Comparison of ENCODE assay signal across 1 cellular context in the genomic region with DNA sequence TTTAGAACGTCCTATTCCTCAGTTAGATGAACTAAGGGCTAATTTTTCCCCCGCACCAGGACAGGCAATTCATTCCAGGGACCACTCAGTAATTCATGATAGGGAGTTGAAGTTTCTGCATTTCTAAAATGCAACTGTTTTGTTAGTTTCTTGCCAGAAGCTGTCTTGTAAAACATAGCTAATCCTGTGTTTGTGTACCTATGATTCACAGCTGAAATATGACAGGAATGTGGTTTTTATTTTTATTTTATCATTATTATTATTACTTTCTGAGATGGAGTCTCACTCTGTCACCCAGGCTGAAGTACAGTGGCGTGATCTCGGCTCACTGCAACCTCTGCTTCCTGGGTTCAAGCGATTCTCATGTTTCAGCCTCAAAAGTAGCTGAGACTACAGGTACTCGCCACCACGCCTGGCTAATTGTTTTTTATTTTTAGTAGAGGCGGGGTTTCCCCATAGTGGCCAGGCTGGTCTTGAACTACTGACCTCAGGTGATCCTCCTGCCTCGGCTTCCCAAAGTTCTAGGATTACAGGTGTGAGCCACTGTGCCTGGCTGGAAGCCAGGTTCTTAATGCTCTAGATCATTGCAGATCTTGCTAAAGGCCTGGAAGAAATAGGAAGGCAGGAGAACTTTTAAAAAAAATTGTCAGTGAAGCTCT.
TF ChIP-seq lines count a peak whose summit lies in the region.

No MANE protein-coding gene starts in this region.

TF ChIP-seq in SK-N-SH treated with all-trans-retinoic acid at 6 μM for 48 hours, 23 proteins besides CTCF, POLR2A, EP300 and RAD21 (continued from another document):
- TF ChIP-seq RARB (CRISPR knock-in tag; IDR thresholded peaks at IDR 0.05): no peak
- no peak for TF ChIP-seq ZNF8 (CRISPR knock-in tag; IDR thresholded peaks at IDR 0.05)
- TF ChIP-seq TSHZ2 (CRISPR knock-in tag; IDR thresholded peaks at IDR 0.05): no peak
- TF ChIP-seq ARNTL (CRISPR knock-in tag; IDR thresholded peaks at IDR 0.05; ENCODE audit: borderline replicate concordance, low read depth): no peak
- no peak for TF ChIP-seq GLIS3 (CRISPR knock-in tag; IDR thresholded peaks at IDR 0.05)
